ENCODE assay signal across 22 cellular contexts in the genomic region with DNA sequence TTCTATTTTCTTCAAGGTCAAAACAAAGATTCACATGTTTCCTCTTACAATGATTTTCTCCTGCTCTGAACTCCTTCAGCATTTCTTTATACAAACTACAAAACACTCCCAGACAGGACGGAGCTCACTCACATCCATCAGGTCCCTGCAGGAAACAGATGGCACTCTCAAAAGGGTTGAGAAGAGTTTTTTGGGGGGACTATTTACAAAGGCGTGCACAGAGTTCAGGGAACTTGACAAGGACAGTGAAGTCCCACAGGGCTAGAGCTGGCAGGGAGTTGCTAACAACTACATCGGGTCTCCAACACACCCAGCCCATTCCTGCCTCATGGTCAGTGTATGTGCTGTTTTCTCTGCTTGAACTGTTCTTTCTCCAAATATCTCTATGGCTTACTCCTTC.
"Had no signal": no experiment of that assay in that cellular context is flagged by ENCODE, and none has a peak within 500 bp of the region (broad histone marks: within the 10 kb centered on the region; RNA-seq: fewer than 3 reads in every experiment).

No MANE protein-coding gene starts in this region.

- ATAC-seq: heart left ventricle; left cardiac atrium; left lung; mucosa of descending colon; natural killer cell treated with Interleukin-12 subunit alpha and Interleukin-12 subunit beta and Interleukin-15 and Interleukin-18, amount 100 ng/mL, for 72 hours; stimulated activated effector memory CD8-positive, alpha-beta T cell treated with anti-CD3 and anti-CD28 coated beads, Interleukin-12 subunit alpha, Interleukin-12 subunit beta, amount 100 ng/mL, for 72 hours had no signal

- H3K4me1 Mint-ChIP-seq: mesothelial cell of epicardium; naive B cell; stimulated activated effector memory CD8-positive, alpha-beta T cell treated with anti-CD3 and anti-CD28 coated beads, Interleukin-12 subunit alpha, Interleukin-12 subunit beta, amount 100 ng/mL, for 72 hours had no signal

- DNase-seq: colonic mucosa; effector CD8-positive, alpha-beta T cell; erythroblast; heart left ventricle; hippocampal formation; left cardiac atrium; left lung; mesenchymal stem cell; mucosa of descending colon; naive B cell; sigmoid colon; stimulated activated CD4-positive, alpha-beta T cell treated with anti-CD3 and anti-CD28 coated beads, Interleukin-2, amount 100 ng/mL, for 24 hours; stimulated activated CD4-positive, alpha-beta T cell treated with anti-CD3 and anti-CD28 coated beads, Interleukin-4, amount 100 ng/mL, for 24 hours; stimulated activated naive CD4-positive, alpha-beta T cell treated with Interleukin-2 at 50 U/mL for 16 hours; stomach; thyroid gland had no signal

- H3K9me3 Mint-ChIP-seq: dendritic cell treated with granulocyte-macrophage colony-stimulating factor and Interleukin-4, amounts not matched to agents 40 ng/mL and 50 ng/mL, for 4 days; mesothelial cell of epicardium; natural killer cell treated with Interleukin-12 subunit alpha and Interleukin-12 subunit beta and Interleukin-15 and Interleukin-18, amount 100 ng/mL, for 72 hours; stimulated activated effector memory CD8-positive, alpha-beta T cell treated with anti-CD3 and anti-CD28 coated beads, Interleukin-12 subunit alpha, Interleukin-12 subunit beta, amount 100 ng/mL, for 72 hours had no signal

- H3K36me3 Mint-ChIP-seq: mesothelial cell of epicardium; naive B cell; natural killer cell treated with Interleukin-12 subunit alpha and Interleukin-12 subunit beta and Interleukin-15 and Interleukin-18, amount 100 ng/mL, for 72 hours; neural progenitor cell; stimulated activated effector memory CD8-positive, alpha-beta T cell treated with anti-CD3 and anti-CD28 coated beads, Interleukin-12 subunit alpha, Interleukin-12 subunit beta, amount 100 ng/mL, for 72 hours; type B pancreatic cell had no signal

- H3K4me3 Mint-ChIP-seq: dendritic cell treated with granulocyte-macrophage colony-stimulating factor and Interleukin-4, amounts not matched to agents 40 ng/mL and 50 ng/mL, for 4 days; mesothelial cell of epicardium; naive B cell; natural killer cell treated with Interleukin-12 subunit alpha and Interleukin-12 subunit beta and Interleukin-15 and Interleukin-18, amount 100 ng/mL, for 72 hours; neural progenitor cell; stimulated activated effector memory CD8-positive, alpha-beta T cell treated with anti-CD3 and anti-CD28 coated beads, Interleukin-12 subunit alpha, Interleukin-12 subunit beta, amount 100 ng/mL, for 72 hours; type B pancreatic cell had no signal

- H3K27ac Mint-ChIP-seq: dendritic cell treated with granulocyte-macrophage colony-stimulating factor and Interleukin-4, amounts not matched to agents 40 ng/mL and 50 ng/mL, for 4 days; mesothelial cell of epicardium; naive B cell; natural killer cell treated with Interleukin-12 subunit alpha and Interleukin-12 subunit beta and Interleukin-15 and Interleukin-18, amount 100 ng/mL, for 72 hours; neural progenitor cell; stimulated activated effector memory CD8-positive, alpha-beta T cell treated with anti-CD3 and anti-CD28 coated beads, Interleukin-12 subunit alpha, Interleukin-12 subunit beta, amount 100 ng/mL, for 72 hours; type B pancreatic cell had no signal
